Comparison of ENCODE assay signal across 21 cellular contexts in genomic region chr5:65674749-65675148, GRCh38. TPM values are rescaled to one million over a fixed set of nuclear protein-coding genes. Genes with fewer than 3 reads are reported as not detected.
DNase-seq lines count a peak whose midpoint lies in the region; ATAC-seq, FAIRE-seq and TF ChIP-seq lines count a peak whose summit lies in the region.
"Had no signal": no experiment of that assay in that cellular context is flagged by ENCODE, and none has a peak within 500 bp of the region (broad histone marks: within the 10 kb centered on the region; RNA-seq: fewer than 3 reads in every experiment).

No MANE protein-coding gene starts in this region.

- no peaks in the 10 kb centered on the region for H4K20me1 ChIP-seq in HepG2 (ENCODE audit: insufficient read depth, low read length)

- H3K4me1 ChIP-seq in gastroesophageal sphincter (no peaks in the 10 kb centered on the region), HepG2 (ENCODE audit: insufficient read depth, low read length) (no peaks in the 10 kb centered on the region)

- no peak overlapping the region for H3K9ac ChIP-seq in HepG2 (ENCODE audit: insufficient read depth, low read depth, low read length)

- no peaks in the 10 kb centered on the region for H3K36me3 ChIP-seq in bronchial epithelial cell (ENCODE audit: control insufficient read depth, insufficient read depth, low read length)
- peaks cover 0 to 48% of the 10 kb centered on the region in 2 donors for H3K36me3 ChIP-seq in gastroesophageal sphincter
- H3K36me3 ChIP-seq in HepG2 (replicated peaks in 1 of 2; ENCODE audit: control insufficient read depth in 1 of 2, insufficient read depth in 2 of 2, low read length in 2 of 2), result peaks cover 1 to 36% of the 10 kb centered on the region in 2 experiments; a peak in 3 of 5 replicates

- no peaks in the 10 kb centered on the region for H3K27me3 ChIP-seq in bronchial epithelial cell (ENCODE audit: control insufficient read depth, insufficient read depth, low read length)
- no peaks in the 10 kb centered on the region for H3K27me3 ChIP-seq in gastroesophageal sphincter
- H3K27me3 ChIP-seq in HepG2 (ENCODE audit: control insufficient read depth in 1 of 2, insufficient read depth in 2 of 2, low read length in 2 of 2), result no peaks in the 10 kb centered on the region
- H3K27me3 ChIP-seq: heart right ventricle had no signal

- H3K79me2 ChIP-seq in HepG2 (ENCODE audit: insufficient read depth, low read length), result no peaks in the 10 kb centered on the region

- no peak for ATAC-seq in gastroesophageal sphincter
- no peak for ATAC-seq in HepG2
- ATAC-seq: esophagus mucosa, HCT116, heart right ventricle, left ventricle myocardium superior, mucosa of descending colon had no signal

- intact Hi-C loops in HepG2 (cut with micrococcal nuclease; ENCODE audit: unreplicated experiment), result no loop called here

- TF ChIP-seq CTCF in bronchial epithelial cell (IDR thresholded peaks at IDR 0.05; ENCODE audit: insufficient read depth, low read length, severe bottlenecking), result no peak
- no peak for TF ChIP-seq CTCF in gastroesophageal sphincter (IDR thresholded peaks at IDR 0.05)
- no peak for TF ChIP-seq CTCF in HepG2 (CRISPR knock-in tag; IDR thresholded peaks at IDR 0.05)

- BruUV-seq in HepG2 (replicated peaks; lab: Mats Ljungman, UMichigan), result no TSS peak

- H2AFZ ChIP-seq in HepG2 (ENCODE audit: low read length), result no peak overlapping the region

- H3K9me3 ChIP-seq in gastroesophageal sphincter (no peaks in the 10 kb centered on the region), HepG2 (ENCODE audit: low read length) (no peaks in the 10 kb centered on the region)
- H3K9me3 ChIP-seq: heart right ventricle, mucosa of descending colon had no signal

- TF ChIP-seq RAD21 in HepG2 (CRISPR knock-in tag; IDR thresholded peaks at IDR 0.05), result no peak

- CTCF ChIA-PET in HepG2 (lab: Yijun Ruan, JAX; ENCODE audit: low intra/inter-chr PET ratio, low total read pairs), result no interaction called here

- DNase-seq in EL, result peak; percentile 6
- peak; percentile 61 for DNase-seq in NCI-H226
- DNase-seq in bronchial epithelial cell (ENCODE audit: low read depth), result peak; percentile 23
- DNase-seq in myocyte (ENCODE audit: low read depth), result peak; percentile 36
- no peak for DNase-seq in NCI-H510A treated with DMSO at 0.1 percent for 48 hours (lab: John Stamatoyannopoulos, UW)
- DNase-seq in HepG2 (ENCODE audit: low spot score), result no peak
- no peak for DNase-seq in NCI-H748 (lab: John Stamatoyannopoulos, UW; ENCODE audit: unreplicated experiment)
- DNase-seq: activated B cell treated with CpG ODN at 0.5 μM for 24 hours; DND-41; effector CD4-positive, alpha-beta T cell; heart right ventricle; left ventricle myocardium superior; mucosa of descending colon; NCI-H1105; stimulated activated CD4-positive, alpha-beta T cell treated with anti-CD3 and anti-CD28 coated beads, Interleukin-2, amount 100 ng/mL, for 48 hours; T1000; trophoblast cell had no signal

- H3K4me2 ChIP-seq in HepG2 (ENCODE audit: low read depth, low read length), result no peak overlapping the region
- H3K4me2 ChIP-seq: smooth muscle cell had no signal

- H3K27ac ChIP-seq in gastroesophageal sphincter, result no peak overlapping the region
- no peak overlapping the region for H3K27ac ChIP-seq in HepG2 (ENCODE audit: extremely low read length, insufficient read depth, low read length)
- H3K27ac ChIP-seq: heart right ventricle had no signal

- TF ChIP-seq POLR2A in gastroesophageal sphincter (IDR thresholded peaks at IDR 0.05), result no peak
- no peak for TF ChIP-seq POLR2A in HepG2 (IDR thresholded peaks at IDR 0.05; ENCODE audit: insufficient read depth in 1 of 2, low read depth in 2 of 2, low read length in 2 of 2)

- H3K4me3 ChIP-seq in bronchial epithelial cell (ENCODE audit: low read depth, low read length) (no peak overlapping the region), gastroesophageal sphincter (no peak overlapping the region), HepG2 (replicated peaks in 1 of 3; ENCODE audit: insufficient read depth in 1 of 3, low read depth in 2 of 3, low read length in 3 of 3) (no peak overlapping the region)
- H3K4me3 ChIP-seq: heart right ventricle, mucosa of descending colon, smooth muscle cell had no signal

- in situ Hi-C loops in HepG2 (cut with HindIII; ENCODE audit: extremely low pct_ligation_motif_present, low pct_unique_long_range_greater_than_20kb), result no loop called here

- POLR2A ChIA-PET in HepG2 (lab: Yijun Ruan, JAX), result no interaction called here

- TF ChIP-seq EP300 in gastroesophageal sphincter (IDR thresholded peaks at IDR 0.05), result no peak
- no peak for TF ChIP-seq EP300 in HepG2 (IDR thresholded peaks at IDR 0.05; ENCODE audit: low read depth in 2 of 2, low read length in 2 of 2)
- no peak for TF ChIP-seq EP300 in HepG2 (CRISPR knock-in tag; IDR thresholded peaks at IDR 0.05; ENCODE audit: borderline replicate concordance)

- no peak for FAIRE-seq in bronchial epithelial cell (lab: Jason Lieb, UNC)
- no peak for FAIRE-seq in HepG2 (lab: Jason Lieb, UNC)

RNA-seq across cellular contexts. Expression of gene SGTB, which starts 47.2 kb away (rescaled TPM):
- 12.9 and 22.5 TPM in 2 replicates for total RNA-seq in bronchial epithelial cell
- 8.7 and 24.7 TPM in 2 replicates for total RNA-seq in myocyte
- polyA plus RNA-seq in myocyte (2012), result 7.0 TPM
- 10 to 100 TPM; 12.1 to 15.2 (median 14.3) TPM for total RNA-seq in gastroesophageal sphincter
- 11.2 and 13.9 TPM in 2 replicates for total RNA-seq in HepG2 (2016; rRNA removed; fragmentation: Illumina TruSeq; extraction: Trizol)
- 1.2 and 2.0 TPM in 2 replicates for total RNA-seq in HepG2 (2016; cell fraction: cytosol; rRNA removed; fragmentation: Illumina TruSeq; extraction: Trizol; ENCODE audit: low read depth)
- total RNA-seq in HepG2 (2016; cell fraction: insoluble cytoplasmic fraction; rRNA removed; fragmentation: Illumina TruSeq; extraction: Trizol), result 10.8 and 14.4 TPM in 2 replicates
- total RNA-seq in HepG2 (2016; cell fraction: membrane; rRNA removed; fragmentation: Illumina TruSeq; extraction: Trizol), result 4.7 and 6.4 TPM in 2 replicates
- 5.5 and 8.0 TPM in 2 replicates for total RNA-seq in HepG2 (2016; cell fraction: nucleus; rRNA removed; fragmentation: Illumina TruSeq; extraction: Trizol)
- polyA plus RNA-seq in HepG2 (2011; rRNA removed), result 3.3 and 5.2 TPM in 2 replicates
- polyA plus RNA-seq in HepG2 (2011; cell fraction: cytosol; rRNA removed), result 2.0 and 2.7 TPM in 2 replicates
- polyA plus RNA-seq in HepG2 (2011; cell fraction: nucleus; rRNA removed), result 2.8 and 3.1 TPM in 2 replicates
- polyA plus RNA-seq in HepG2 (2012), result 8.1 and 9.0 TPM in 2 replicates
- polyA plus RNA-seq in HepG2 (2016; cell fraction: cytosol; fragmentation: Illumina TruSeq; extraction: Trizol; ENCODE audit: low read depth), result 2.0 and 2.4 TPM in 2 replicates
- polyA plus RNA-seq in HepG2 (2016; cell fraction: insoluble cytoplasmic fraction; fragmentation: Illumina TruSeq; extraction: Trizol; ENCODE audit: low read depth), result 11.6 and 13.5 TPM in 2 replicates
- polyA plus RNA-seq in HepG2 (2016; cell fraction: membrane; fragmentation: Illumina TruSeq; extraction: Trizol; ENCODE audit: low read depth), result 2.3 and 3.1 TPM in 2 replicates
- 7.4 and 8.2 TPM in 2 replicates for polyA plus RNA-seq in HepG2 (2016; cell fraction: nucleus; fragmentation: Illumina TruSeq; extraction: Trizol; ENCODE audit: insufficient read depth, low read depth)
- 1.6 TPM in 2 replicates for polyA minus RNA-seq in HepG2 (2011; rRNA and poly(A)+ RNA removed; ENCODE audit: low replicate concordance)
- 4.6 and 5.3 TPM in 2 replicates for polyA minus RNA-seq in HepG2 (2011; cell fraction: cytosol; rRNA and poly(A)+ RNA removed)
- 9.0 TPM in 2 replicates for polyA minus RNA-seq in HepG2 (2011; cell fraction: nucleus; rRNA and poly(A)+ RNA removed)

RNA-seq across cellular contexts. Expression of gene NLN, which starts 47.3 kb away (rescaled TPM):
- total RNA-seq in bronchial epithelial cell (20.0 and 40.3 TPM in 2 replicates), myocyte (26.3 and 31.1 TPM in 2 replicates), gastroesophageal sphincter (10 to 100 TPM in 2 of 4 donors, 1 to 10 TPM in 2; 6.5 to 11.5 (median 9.8) TPM), HepG2 (2016; rRNA removed; fragmentation: Illumina TruSeq; extraction: Trizol) (36.7 and 62.9 TPM in 2 replicates)
- polyA plus RNA-seq in myocyte (2012), result 18.7 TPM
- total RNA-seq in HepG2 (2016; cell fraction: cytosol; rRNA removed; fragmentation: Illumina TruSeq; extraction: Trizol; ENCODE audit: low read depth), result 10.4 and 10.8 TPM in 2 replicates
- 36.0 and 61.2 TPM in 2 replicates for total RNA-seq in HepG2 (2016; cell fraction: insoluble cytoplasmic fraction; rRNA removed; fragmentation: Illumina TruSeq; extraction: Trizol)
- 22.8 and 25.1 TPM in 2 replicates for total RNA-seq in HepG2 (2016; cell fraction: membrane; rRNA removed; fragmentation: Illumina TruSeq; extraction: Trizol)
- total RNA-seq in HepG2 (2016; cell fraction: nucleus; rRNA removed; fragmentation: Illumina TruSeq; extraction: Trizol), result 21.0 TPM in 2 replicates
- polyA plus RNA-seq in HepG2 (2011; rRNA removed), result 10.5 and 11.9 TPM in 2 replicates
- polyA plus RNA-seq in HepG2 (2011; cell fraction: cytosol; rRNA removed), result 10.6 and 14.3 TPM in 2 replicates
- polyA plus RNA-seq in HepG2 (2011; cell fraction: nucleus; rRNA removed), result 3.8 and 4.8 TPM in 2 replicates
- polyA plus RNA-seq in HepG2 (2012), result 19.4 and 26.2 TPM in 2 replicates
- polyA plus RNA-seq in HepG2 (2016; cell fraction: cytosol; fragmentation: Illumina TruSeq; extraction: Trizol; ENCODE audit: low read depth), result 4.4 TPM in 2 replicates
- 47.9 and 54.1 TPM in 2 replicates for polyA plus RNA-seq in HepG2 (2016; cell fraction: insoluble cytoplasmic fraction; fragmentation: Illumina TruSeq; extraction: Trizol; ENCODE audit: low read depth)
- polyA plus RNA-seq in HepG2 (2016; cell fraction: membrane; fragmentation: Illumina TruSeq; extraction: Trizol; ENCODE audit: low read depth), result 9.7 and 11.0 TPM in 2 replicates
- polyA plus RNA-seq in HepG2 (2016; cell fraction: nucleus; fragmentation: Illumina TruSeq; extraction: Trizol; ENCODE audit: insufficient read depth, low read depth), result 15.5 and 19.2 TPM in 2 replicates
- 32.5 and 40.0 TPM in 2 replicates for polyA minus RNA-seq in HepG2 (2011; rRNA and poly(A)+ RNA removed; ENCODE audit: low replicate concordance)
- 16.7 and 17.7 TPM in 2 replicates for polyA minus RNA-seq in HepG2 (2011; cell fraction: cytosol; rRNA and poly(A)+ RNA removed)
- 22.9 and 28.3 TPM in 2 replicates for polyA minus RNA-seq in HepG2 (2011; cell fraction: nucleus; rRNA and poly(A)+ RNA removed)

RNA-seq across cellular contexts. Expression of gene SHLD3, which starts 49.9 kb away (rescaled TPM):
- total RNA-seq in bronchial epithelial cell (3.4 and 4.1 TPM in 2 replicates), myocyte (2.5 TPM in 2 replicates), gastroesophageal sphincter (1 to 10 TPM; 1.1 to 4.8 (median 3.8) TPM), HepG2 (2016; rRNA removed; fragmentation: Illumina TruSeq; extraction: Trizol) (6.8 and 8.1 TPM in 2 replicates)
- polyA plus RNA-seq in myocyte (2012), result 1.0 TPM
- 3.5 and 4.5 TPM in 2 replicates for total RNA-seq in HepG2 (2016; cell fraction: cytosol; rRNA removed; fragmentation: Illumina TruSeq; extraction: Trizol; ENCODE audit: low read depth)
- 6.7 and 8.1 TPM in 2 replicates for total RNA-seq in HepG2 (2016; cell fraction: insoluble cytoplasmic fraction; rRNA removed; fragmentation: Illumina TruSeq; extraction: Trizol)
- 6.9 and 7.8 TPM in 2 replicates for total RNA-seq in HepG2 (2016; cell fraction: membrane; rRNA removed; fragmentation: Illumina TruSeq; extraction: Trizol)
- total RNA-seq in HepG2 (2016; cell fraction: nucleus; rRNA removed; fragmentation: Illumina TruSeq; extraction: Trizol), result 5.2 and 9.5 TPM in 2 replicates
- 3.2 and 3.6 TPM in 2 replicates for polyA plus RNA-seq in HepG2 (2011; rRNA removed)
- 1.5 and 2.1 TPM in 2 replicates for polyA plus RNA-seq in HepG2 (2011; cell fraction: cytosol; rRNA removed)
- polyA plus RNA-seq in HepG2 (2011; cell fraction: nucleus; rRNA removed), result 1.7 and 1.8 TPM in 2 replicates
- 2.3 and 3.6 TPM in 2 replicates for polyA plus RNA-seq in HepG2 (2012)
- polyA plus RNA-seq in HepG2 (2016; cell fraction: cytosol; fragmentation: Illumina TruSeq; extraction: Trizol; ENCODE audit: low read depth), result 1.00 and 1.0 TPM in 2 replicates
- 7.0 and 7.5 TPM in 2 replicates for polyA plus RNA-seq in HepG2 (2016; cell fraction: insoluble cytoplasmic fraction; fragmentation: Illumina TruSeq; extraction: Trizol; ENCODE audit: low read depth)
- polyA plus RNA-seq in HepG2 (2016; cell fraction: membrane; fragmentation: Illumina TruSeq; extraction: Trizol; ENCODE audit: low read depth), result 2.5 and 3.4 TPM in 2 replicates
- 8.1 and 8.4 TPM in 2 replicates for polyA plus RNA-seq in HepG2 (2016; cell fraction: nucleus; fragmentation: Illumina TruSeq; extraction: Trizol; ENCODE audit: insufficient read depth, low read depth)
- polyA minus RNA-seq in HepG2 (2011; rRNA and poly(A)+ RNA removed; ENCODE audit: low replicate concordance), result 0.64 and 1.7 TPM in 2 replicates
- 1.1 and 2.0 TPM in 2 replicates for polyA minus RNA-seq in HepG2 (2011; cell fraction: cytosol; rRNA and poly(A)+ RNA removed)
- polyA minus RNA-seq in HepG2 (2011; cell fraction: nucleus; rRNA and poly(A)+ RNA removed), result 6.1 and 6.3 TPM in 2 replicates

RNA-seq across cellular contexts. Expression of gene TRAPPC13, which starts 49.9 kb away (rescaled TPM):
- total RNA-seq in bronchial epithelial cell (21.6 and 24.1 TPM in 2 replicates), myocyte (36.5 and 52.1 TPM in 2 replicates), gastroesophageal sphincter (10 to 100 TPM; 17.7 to 31.9 (median 24.3) TPM), HepG2 (2016; rRNA removed; fragmentation: Illumina TruSeq; extraction: Trizol) (19.6 and 24.3 TPM in 2 replicates)
- 17.2 TPM for polyA plus RNA-seq in myocyte (2012)
- total RNA-seq in HepG2 (2016; cell fraction: cytosol; rRNA removed; fragmentation: Illumina TruSeq; extraction: Trizol; ENCODE audit: low read depth), result 4.7 and 6.5 TPM in 2 replicates
- 18.0 and 26.3 TPM in 2 replicates for total RNA-seq in HepG2 (2016; cell fraction: insoluble cytoplasmic fraction; rRNA removed; fragmentation: Illumina TruSeq; extraction: Trizol)
- total RNA-seq in HepG2 (2016; cell fraction: membrane; rRNA removed; fragmentation: Illumina TruSeq; extraction: Trizol), result 8.1 and 9.4 TPM in 2 replicates
- 13.4 and 16.0 TPM in 2 replicates for total RNA-seq in HepG2 (2016; cell fraction: nucleus; rRNA removed; fragmentation: Illumina TruSeq; extraction: Trizol)
- 8.4 and 10.1 TPM in 2 replicates for polyA plus RNA-seq in HepG2 (2011; rRNA removed)
- polyA plus RNA-seq in HepG2 (2011; cell fraction: cytosol; rRNA removed), result 2.6 and 4.1 TPM in 2 replicates
- 5.9 and 6.3 TPM in 2 replicates for polyA plus RNA-seq in HepG2 (2011; cell fraction: nucleus; rRNA removed)
- 8.4 and 9.2 TPM in 2 replicates for polyA plus RNA-seq in HepG2 (2012)
- 1.9 and 2.2 TPM in 2 replicates for polyA plus RNA-seq in HepG2 (2016; cell fraction: cytosol; fragmentation: Illumina TruSeq; extraction: Trizol; ENCODE audit: low read depth)
- 16.0 and 17.7 TPM in 2 replicates for polyA plus RNA-seq in HepG2 (2016; cell fraction: insoluble cytoplasmic fraction; fragmentation: Illumina TruSeq; extraction: Trizol; ENCODE audit: low read depth)
- polyA plus RNA-seq in HepG2 (2016; cell fraction: membrane; fragmentation: Illumina TruSeq; extraction: Trizol; ENCODE audit: low read depth), result 3.1 and 3.7 TPM in 2 replicates
- polyA plus RNA-seq in HepG2 (2016; cell fraction: nucleus; fragmentation: Illumina TruSeq; extraction: Trizol; ENCODE audit: insufficient read depth, low read depth), result 21.0 and 23.4 TPM in 2 replicates
- 4.4 and 4.9 TPM in 2 replicates for polyA minus RNA-seq in HepG2 (2011; rRNA and poly(A)+ RNA removed; ENCODE audit: low replicate concordance)
- 2.7 and 3.3 TPM in 2 replicates for polyA minus RNA-seq in HepG2 (2011; cell fraction: cytosol; rRNA and poly(A)+ RNA removed)
- polyA minus RNA-seq in HepG2 (2011; cell fraction: nucleus; rRNA and poly(A)+ RNA removed), result 10.9 and 11.6 TPM in 2 replicates

RNA-seq across cellular contexts. Expression of gene TRIM23, which starts 50.6 kb away (rescaled TPM):
- total RNA-seq in bronchial epithelial cell, result 20.5 and 21.4 TPM in 2 replicates
- total RNA-seq in myocyte, result 25.9 and 30.4 TPM in 2 replicates
- 7.8 TPM for polyA plus RNA-seq in myocyte (2012)
- total RNA-seq in gastroesophageal sphincter, result 10 to 100 TPM; 17.0 to 35.2 (median 20.3) TPM
- 11.4 and 14.7 TPM in 2 replicates for total RNA-seq in HepG2 (2016; rRNA removed; fragmentation: Illumina TruSeq; extraction: Trizol)
- 1.4 and 2.1 TPM in 2 replicates for total RNA-seq in HepG2 (2016; cell fraction: cytosol; rRNA removed; fragmentation: Illumina TruSeq; extraction: Trizol; ENCODE audit: low read depth)
- total RNA-seq in HepG2 (2016; cell fraction: insoluble cytoplasmic fraction; rRNA removed; fragmentation: Illumina TruSeq; extraction: Trizol), result 10.8 and 14.6 TPM in 2 replicates
- total RNA-seq in HepG2 (2016; cell fraction: membrane; rRNA removed; fragmentation: Illumina TruSeq; extraction: Trizol), result 2.8 and 3.8 TPM in 2 replicates
- total RNA-seq in HepG2 (2016; cell fraction: nucleus; rRNA removed; fragmentation: Illumina TruSeq; extraction: Trizol), result 12.4 and 13.2 TPM in 2 replicates
- polyA plus RNA-seq in HepG2 (2011; rRNA removed), result 4.6 and 5.2 TPM in 2 replicates
- 2.7 and 3.6 TPM in 2 replicates for polyA plus RNA-seq in HepG2 (2011; cell fraction: cytosol; rRNA removed)
- polyA plus RNA-seq in HepG2 (2011; cell fraction: nucleus; rRNA removed), result 5.3 and 6.4 TPM in 2 replicates
- polyA plus RNA-seq in HepG2 (2012), result 9.4 and 9.9 TPM in 2 replicates
- polyA plus RNA-seq in HepG2 (2016; cell fraction: cytosol; fragmentation: Illumina TruSeq; extraction: Trizol; ENCODE audit: low read depth), result 0.14 and 0.25 TPM in 2 replicates
- polyA plus RNA-seq in HepG2 (2016; cell fraction: insoluble cytoplasmic fraction; fragmentation: Illumina TruSeq; extraction: Trizol; ENCODE audit: low read depth), result 6.3 TPM in 2 replicates
- 0.68 and 0.72 TPM in 2 replicates for polyA plus RNA-seq in HepG2 (2016; cell fraction: membrane; fragmentation: Illumina TruSeq; extraction: Trizol; ENCODE audit: low read depth)
- polyA plus RNA-seq in HepG2 (2016; cell fraction: nucleus; fragmentation: Illumina TruSeq; extraction: Trizol; ENCODE audit: insufficient read depth, low read depth), result 4.6 and 5.2 TPM in 2 replicates
- 11.5 and 15.1 TPM in 2 replicates for polyA minus RNA-seq in HepG2 (2011; rRNA and poly(A)+ RNA removed; ENCODE audit: low replicate concordance)
- polyA minus RNA-seq in HepG2 (2011; cell fraction: cytosol; rRNA and poly(A)+ RNA removed), result 6.9 and 9.9 TPM in 2 replicates
- polyA minus RNA-seq in HepG2 (2011; cell fraction: nucleus; rRNA and poly(A)+ RNA removed), result 43.8 and 43.9 TPM in 2 replicates

Comparison
In these comparisons a context has a peak if more than half of its experiments do, and no peak if none do; other contexts are left out.
1. DNase-seq: peak in EL (single experiment), NCI-H226 (single experiment), bronchial epithelial cell (single experiment) and myocyte (single experiment); none in NCI-H510A treated with DMSO at 0.1 percent for 48 hours (single experiment), HepG2 (single experiment) and NCI-H748 (single experiment).